In genomic region chr13:49246850-49247721, GRCh38 we compare ENCODE assay signal across 8 cellular contexts. TPM values are rescaled to one million over a fixed set of nuclear protein-coding genes. Genes with fewer than 3 reads are reported as not detected.
DNase-seq lines count a peak whose midpoint lies in the region; ATAC-seq and TF ChIP-seq lines count a peak whose summit lies in the region.

No MANE protein-coding gene starts in this region.

- H3K27me3 ChIP-seq in right lobe of liver (no peaks in the 10 kb centered on the region), transverse colon (no peaks in the 10 kb centered on the region)

- 15% methylated on average over 6 of the region's 6 CpGs for WGBS in right lobe of liver (ENCODE audit: insufficient coverage, low coverage, low lambda C conversion rate, missing lambda C conversion rate)
- WGBS in transverse colon (ENCODE audit: low coverage in 1 of 2), 2 donors = 15 to 20% methylated on average over 5 to 6 of the region's 6 CpGs

- H3K4me1 Mint-ChIP-seq in brain = peaks cover 43% of the 10 kb centered on the region

- in situ Hi-C loops in transverse colon (cut with MboI; ENCODE audit: low pct_ligation_motif_present in 1 of 4, low pct_unique_long_range_greater_than_20kb in 1 of 4, low sequenced_read_pairs in 3 of 4) = no loop called here

- H3K4me1 ChIP-seq in right lobe of liver (peaks cover 0 to 12% (median 4%) of the 10 kb centered on the region in 4 donors), transverse colon (peaks cover 6 to 21% (median 14%) of the 10 kb centered on the region in 4 donors)

- H3K27ac Mint-ChIP-seq in brain = peak overlapping the region; percentile 96 to 100 (median 97)

- H3K27ac ChIP-seq in right lobe of liver = peak overlapping the region; percentile 86 to 94 (median 90)
- H3K27ac ChIP-seq in transverse colon = peak overlapping the region; percentile 90 to 96 (median 93)

- H3K36me3 ChIP-seq in right lobe of liver (no peaks in the 10 kb centered on the region), transverse colon (no peaks in the 10 kb centered on the region)

- intact Hi-C loops in right lobe of liver (cut with DNase I) (no loop called here), transverse colon (cut with DNase I; ENCODE audit: low total_unique reads) (no loop called here)

- no peak for TF ChIP-seq POLR2A in right lobe of liver (IDR thresholded peaks at IDR 0.05)
- TF ChIP-seq POLR2A in transverse colon (IDR thresholded peaks at IDR 0.05) = no peak

- peaks cover 0 to 3% (median 0%) of the 10 kb centered on the region in 5 experiments for H3K9me3 Mint-ChIP-seq in brain

- DNase-seq in AG09309 (ENCODE audit: low read depth) (no peak), right lobe of liver (no peak), transverse colon (no peak), GOT3 (lab: John Stamatoyannopoulos, UW) (no peak), ecto neural progenitor cell (ENCODE audit: low spot score) (no peak)

- peaks cover 7% of the 10 kb centered on the region for H3K36me3 Mint-ChIP-seq in brain

- H3K9me3 ChIP-seq in right lobe of liver = no peaks in the 10 kb centered on the region
- H3K9me3 ChIP-seq in transverse colon = no peaks in the 10 kb centered on the region

- TF ChIP-seq CTCF in AG09309 (IDR thresholded peaks at IDR 0.05; ENCODE audit: control insufficient read depth, insufficient read depth, low read depth, low read length, missing control alignments) (no peak), brain (conservative IDR thresholded peaks at IDR 0.05) (no peak), right lobe of liver (IDR thresholded peaks at IDR 0.05) (no peak), transverse colon (IDR thresholded peaks at IDR 0.05) (no peak)

- H3K4me3 Mint-ChIP-seq in brain = peak overlapping the region; percentile 96 to 100 (median 99)

- H3K4me3 ChIP-seq in AG09309 (ENCODE audit: control insufficient read depth, low read depth, low read length) (peak overlapping the region; percentile 68), right lobe of liver (peak overlapping the region; percentile 68 to 93 (median 85)), transverse colon (peak overlapping the region; percentile 76 to 93 (median 81))

- TF ChIP-seq EP300 in transverse colon (IDR thresholded peaks at IDR 0.05; ENCODE audit: low read depth) = no peak

- peaks cover 12% of the 10 kb centered on the region for H3K27me3 Mint-ChIP-seq in brain

- peak; percentile 43 for ATAC-seq in GM19452 (IDR thresholded peaks at IDR 0.05; ENCODE audit: unreplicated experiment)
- peak; percentile 11 for ATAC-seq in HG03520 (IDR thresholded peaks at IDR 0.05; ENCODE audit: unreplicated experiment)
- ATAC-seq in right lobe of liver = peak in 3 of 4 donors; percentile 62 to 68 (median 66)

RNA-seq across cellular contexts. Expression of gene CDADC1, which starts 0.6 kb away (rescaled TPM):
- polyA plus RNA-seq in brain (ENCODE audit: insufficient read depth, low read depth, low replicate concordance) = 3.3 TPM
- total RNA-seq in right lobe of liver (10 to 100 TPM in 1 of 6 experiments, 1 to 10 TPM in 5; 2.2 to 10.1 (median 5.4) TPM), transverse colon (1 to 10 TPM in 3 of 4 donors, under 1 TPM in 1; 0.75 to 7.9 (median 3.9) TPM)

RNA-seq across cellular contexts. Expression of gene MLNR, which starts 26.9 kb away (rescaled TPM):
- not detected for polyA plus RNA-seq in brain (ENCODE audit: insufficient read depth, low read depth, low replicate concordance)
- total RNA-seq in right lobe of liver = not detected
- total RNA-seq in transverse colon = not detected

Comparison
In these comparisons a context has a peak if more than half of its experiments do, and no peak if none do; other contexts are left out.
1. ATAC-seq: peak in every context shown above with its lines; median percentile 66 in right lobe of liver; 43 in GM19452; 11 in HG03520.